8 cellular contexts compared by ENCODE assay signal in genomic region chr12:94649349-94650142, GRCh38. TPM values are rescaled to one million over a fixed set of nuclear protein-coding genes. Genes with fewer than 3 reads are reported as not detected.
A peak's percentile ranks its signal among the peaks of the same experiment; 100 is the strongest.
DNase-seq lines count a peak whose midpoint lies in the region; ATAC-seq, FAIRE-seq and TF ChIP-seq lines count a peak whose summit lies in the region.

No MANE protein-coding gene starts in this region.

- H3K4me1 ChIP-seq in A549 (no peaks in the 10 kb centered on the region; the same call in 2 of the 3 replicates), SJSA1 (replicated peaks) (peaks cover 24% of the 10 kb centered on the region), iPS-18a (ENCODE audit: control insufficient read depth, low read depth, low read length) (peaks cover 4% of the 10 kb centered on the region), sigmoid colon (peaks cover 0 to 15% (median 6%) of the 10 kb centered on the region in 4 donors)

- in situ Hi-C loops in brain microvascular endothelial cell (cut with HindIII; ENCODE audit: low pct_ligation_motif_present, low sequenced_read_pairs) = no loop called here

- TF ChIP-seq POLR2A in A549 (IDR thresholded peaks at IDR 0.05; ENCODE audit: low read length) (no peak), sigmoid colon (IDR thresholded peaks at IDR 0.05) (no peak)

- DNase-seq in A549 (ENCODE audit: low read depth in 1 of 2, low spot score in 1 of 2) = peak; percentile 26 to 34
- peak; percentile 50 to 58 for DNase-seq in SJSA1 (ENCODE audit: low read depth in 1 of 2, low spot score in 2 of 2)
- DNase-seq in brain microvascular endothelial cell = peak; percentile 26
- peak; percentile 72 for DNase-seq in sigmoid colon

- peak overlapping the region; percentile 11 for H3K9ac ChIP-seq in iPS-18a (ENCODE audit: low read length)

- TF ChIP-seq EP300 in A549 (IDR thresholded peaks at IDR 0.05) (no peak), sigmoid colon (IDR thresholded peaks at IDR 0.05) (no peak)

- H3K4me2 ChIP-seq in A549 = peak overlapping the region; percentile 99

- ATAC-seq in A549 (peak; percentile 83 to 86), GM18517 (IDR thresholded peaks at IDR 0.05; ENCODE audit: unreplicated experiment) (peak; percentile 50), HG03066 (IDR thresholded peaks at IDR 0.05; ENCODE audit: low read depth, unreplicated experiment) (peak; percentile 55), GM18861 (IDR thresholded peaks at IDR 0.05; ENCODE audit: unreplicated experiment) (no peak)

- H3K27ac ChIP-seq in A549 (peak overlapping the region; percentile 59 to 84; a peak in 5 of 6 replicates), SJSA1 (no peak overlapping the region), brain microvascular endothelial cell (no peak overlapping the region), iPS-18a (ENCODE audit: low read length) (no peak overlapping the region), sigmoid colon (peak overlapping the region; percentile 62 to 83 (median 70))

- intact Hi-C loops in sigmoid colon (cut with DNase I) = loop anchor here (5.0 to 10.0 kb wide), 3 partner anchors 37 to 355 kb away; partner anchors contain the start of gene NDUFA12

- POLR2A ChIA-PET in A549 (lab: Yijun Ruan, JAX) = no interaction called here

- H3K9me3 ChIP-seq in A549 = no peaks in the 10 kb centered on the region
- H3K9me3 ChIP-seq in SJSA1 (replicated peaks) = 0 out of 2 replicates have a peak, but pooled peaks cover 3% of the 10 kb centered on the region
- no peaks in the 10 kb centered on the region for H3K9me3 ChIP-seq in iPS-18a (ENCODE audit: control insufficient read depth, low read depth, low read length)
- no peaks in the 10 kb centered on the region for H3K9me3 ChIP-seq in sigmoid colon

- no peak for FAIRE-seq in A549 (lab: Jason Lieb, UNC)

- peak overlapping the region; percentile 95 for H3K4me3 ChIP-seq in A549
- H3K4me3 ChIP-seq in SJSA1 = peak overlapping the region; percentile 54
- peak overlapping the region; percentile 60 for H3K4me3 ChIP-seq in brain microvascular endothelial cell (ENCODE audit: low read depth, low read length)
- H3K4me3 ChIP-seq in iPS-18a (ENCODE audit: low read length) = peak overlapping the region; percentile 73
- H3K4me3 ChIP-seq in sigmoid colon = peak overlapping the region; percentile 43 to 79 (median 69)

- TF ChIP-seq RAD21 in A549 (conservative IDR thresholded peaks at IDR 0.05 in 1 of 2, IDR thresholded peaks at IDR 0.05 in 1 of 2) = peak in 1 of 2 experiments; percentile 48; a peak in 3 of 5 replicates

- H3K27me3 ChIP-seq in SJSA1 (replicated peaks) = peaks cover 4% of the 10 kb centered on the region; the same call in 1 of the 2 replicates
- H3K27me3 ChIP-seq in brain microvascular endothelial cell (replicated peaks) = no peaks in the 10 kb centered on the region
- peaks cover 25% of the 10 kb centered on the region for H3K27me3 ChIP-seq in iPS-18a (ENCODE audit: control insufficient read depth, insufficient read depth, low read length)
- no peaks in the 10 kb centered on the region for H3K27me3 ChIP-seq in sigmoid colon

- WGBS in A549 (ENCODE audit: missing lambda C conversion rate) = 59% methylated on average over 17 of the region's 72 CpGs
- WGBS in sigmoid colon, 2 donors = 2 to 6% methylated on average over 72 of the region's 72 CpGs

- no peaks in the 10 kb centered on the region for H3K36me3 ChIP-seq in SJSA1
- no peaks in the 10 kb centered on the region for H3K36me3 ChIP-seq in brain microvascular endothelial cell (replicated peaks)
- H3K36me3 ChIP-seq in iPS-18a (ENCODE audit: control insufficient read depth, low read depth, low read length) = no peaks in the 10 kb centered on the region
- H3K36me3 ChIP-seq in sigmoid colon = no peaks in the 10 kb centered on the region

- CTCF ChIA-PET in A549 (lab: Yijun Ruan, JAX) = interaction anchor here (0.7 to 1.4 kb wide), 5 partner anchors 8 to 101 kb away, joined by 3 to 4 read pairs (median 3); no protein-coding TSS in a partner anchor

- TF ChIP-seq CTCF in A549 (IDR thresholded peaks at IDR 0.05) = peak; percentile 49
- TF ChIP-seq CTCF in brain microvascular endothelial cell (IDR thresholded peaks at IDR 0.05; ENCODE audit: low read depth, low read length, missing control alignments) = peak; percentile 22
- TF ChIP-seq CTCF in sigmoid colon (IDR thresholded peaks at IDR 0.05) = peak in 2 of 4 experiments; percentile 34 to 42

TF ChIP-seq in A549, 52 proteins besides CTCF, POLR2A, EP300 and RAD21:
- TF ChIP-seq FOSB (CRISPR knock-in tag; IDR thresholded peaks at IDR 0.05) (no peak), SMC3 (IDR thresholded peaks at IDR 0.05) (peak; percentile 53)
TF ChIP-seq in A549: peak in this region for 1.

RNA-seq across cellular contexts. Expression of gene TMCC3, which starts 0.8 kb away (rescaled TPM):
- polyA plus RNA-seq in A549 (2011; rRNA removed) (0.60 and 0.62 TPM in 2 replicates), A549 (2017; fragmentation: RNase III; extraction: RNeasy Plus Mini Kit Qiagen cat#74134 plus additional on column Dnase treatment) (0.42 to 0.57 TPM (median 0.50 TPM) in 3 replicates), sigmoid colon (10 to 100 TPM; 16.9 to 44.9 (median 18.0) TPM)
- 0.05 and 0.08 TPM in 2 replicates for polyA plus RNA-seq in A549 (2012; cell fraction: cytosol; rRNA removed)
- 0.05 and 0.09 TPM in 2 replicates for polyA plus RNA-seq in A549 (2012; cell fraction: nucleus; rRNA removed)
- 0.44 and 0.45 TPM in 2 replicates for polyA minus RNA-seq in A549 (2011; rRNA and poly(A)+ RNA removed)
- 0.81 and 1.9 TPM in 2 replicates for total RNA-seq in SJSA1 (2014; rRNA removed; shearing (Covaris generic))
- total RNA-seq in sigmoid colon = 1 to 10 TPM; 4.9 to 8.3 (median 6.7) TPM

Comparison
In these comparisons a context has a peak if more than half of its experiments do, and no peak if none do; other contexts are left out.
1. H3K27ac ChIP-seq: peak in A549 (2 of 2) and sigmoid colon (4 of 4); none in SJSA1 (single experiment), brain microvascular endothelial cell (single experiment) and iPS-18a (single experiment).
2. Peak in every context shown above with its lines, with median percentiles within 50 percentile points of each other: DNase-seq and H3K4me3 ChIP-seq.